ENCODE assay signal across 15 cellular contexts in the genomic region with DNA sequence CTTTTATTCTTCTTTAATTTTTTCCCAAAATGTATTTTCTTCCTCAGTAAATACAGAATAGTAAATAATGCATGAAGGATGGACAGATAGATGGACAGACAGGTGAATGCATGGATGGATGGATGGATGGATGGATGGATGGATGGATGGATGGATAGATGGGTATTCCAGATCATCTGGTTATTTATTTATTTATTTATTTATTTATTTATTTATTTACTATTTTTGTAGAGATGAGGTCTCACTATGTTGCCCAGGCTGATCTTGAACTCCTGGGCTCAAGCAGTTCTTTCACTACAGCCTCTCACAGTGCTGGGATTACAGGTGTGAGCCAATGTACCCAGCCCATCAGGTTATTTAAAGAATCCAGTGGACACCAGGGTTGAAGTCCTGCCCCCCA. TPM values are rescaled to one million over a fixed set of nuclear protein-coding genes. Genes with fewer than 3 reads are reported as not detected.
"Had no signal": no experiment of that assay in that cellular context is flagged by ENCODE, and none has a peak within 500 bp of the region (broad histone marks: within the 10 kb centered on the region; RNA-seq: fewer than 3 reads in every experiment).

No MANE protein-coding gene starts in this region.

RNA-seq across cellular contexts. Expression of gene CNGB1, which starts 53.0 kb away (rescaled TPM):
- total RNA-seq: kidney; kidney epithelial cell; left cardiac atrium; left lobe of liver; left ventricle myocardium inferior; left ventricle myocardium superior; lower leg skin; lung microvascular endothelial cell; mesenteric fat pad; mononuclear cell; myocyte; naive thymus-derived CD4-positive, alpha-beta T cell; naive thymus-derived CD8-positive, alpha-beta T cell had no signal
- polyA plus RNA-seq: immature natural killer cell; liver; naive thymus-derived CD4-positive, alpha-beta T cell; naive thymus-derived CD8-positive, alpha-beta T cell had no signal
